ENCODE assay signal across 21 cellular contexts in genomic region chr2:173684896-173685485, GRCh38.
A peak's percentile ranks its signal among the peaks of the same experiment; 100 is the strongest.
DNase-seq lines count a peak whose midpoint lies in the region; ATAC-seq and TF ChIP-seq lines count a peak whose summit lies in the region.
"Had no signal": no experiment of that assay in that cellular context is flagged by ENCODE, and none has a peak within 500 bp of the region (broad histone marks: within the 10 kb centered on the region; RNA-seq: fewer than 3 reads in every experiment).

No MANE protein-coding gene starts in this region.

- peaks cover 2% of the 10 kb centered on the region for H3K9me3 Mint-ChIP-seq in neural progenitor cell
- peaks cover 12% of the 10 kb centered on the region for H3K9me3 Mint-ChIP-seq in activated naive CD8-positive, alpha-beta T cell treated with anti-CD3 and anti-CD28 coated beads, Interleukin-2, amount 50 U/mL, for 24 hours

- in situ Hi-C loops in gastrocnemius medialis (cut with MboI; ENCODE audit: low sequenced_read_pairs in 4 of 4): no loop called here

- H3F3A ChIP-seq in neural progenitor cell (ENCODE audit: low read depth): no peaks in the 10 kb centered on the region

- H3K36me3 ChIP-seq in cardiac muscle cell (no peaks in the 10 kb centered on the region), neural progenitor cell (no peaks in the 10 kb centered on the region), gastrocnemius medialis (no peaks in the 10 kb centered on the region)
- H3K36me3 ChIP-seq: SJCRH30 had no signal

- intact Hi-C loops in right cardiac atrium (cut with DNase I) (no loop called here), gastrocnemius medialis (cut with DNase I; ENCODE audit: low total_unique reads) (no loop called here)

- TF ChIP-seq POLR2A in gastrocnemius medialis (IDR thresholded peaks at IDR 0.05): no peak

- ATAC-seq in right cardiac atrium (no peak), gastrocnemius medialis (no peak), GM19455 (IDR thresholded peaks at IDR 0.05; ENCODE audit: unreplicated experiment) (no peak)
- no peak for ATAC-seq in activated naive CD8-positive, alpha-beta T cell treated with anti-CD3 and anti-CD28 coated beads, Interleukin-2, amount 50 U/mL, for 24 hours
- ATAC-seq: HCT116, Right ventricle myocardium inferior, SK-N-SH treated with all-trans-retinoic acid at 6 μM for 48 hours had no signal

- no peak overlapping the region for H3K4me2 ChIP-seq in neural progenitor cell
- H3K4me2 ChIP-seq: PC-9 had no signal

- no peaks in the 10 kb centered on the region for H4K20me1 ChIP-seq in neural progenitor cell (ENCODE audit: low read depth)

- H3K9me3 ChIP-seq in cardiac muscle cell (ENCODE audit: low read depth) (no peaks in the 10 kb centered on the region), right cardiac atrium (ENCODE audit: control insufficient read depth, low read length) (peaks cover 2% of the 10 kb centered on the region), neural progenitor cell (ENCODE audit: low read depth) (no peaks in the 10 kb centered on the region), gastrocnemius medialis (no peaks in the 10 kb centered on the region)

- DNase-seq in cardiac muscle cell (ENCODE audit: low read depth in 1 of 2, low spot score in 1 of 2) (no peak), right cardiac atrium (no peak), NCI-H82 treated with DMSO at 0.1 percent for 48 hours (lab: John Stamatoyannopoulos, UW; ENCODE audit: unreplicated experiment) (peak; percentile 99), neural progenitor cell (ENCODE audit: low spot score) (peak; percentile 11), gastrocnemius medialis (no peak), SKM-1 (lab: John Stamatoyannopoulos, UW; ENCODE audit: unreplicated experiment) (no peak)
- DNase-seq in activated naive CD8-positive, alpha-beta T cell treated with anti-CD3 and anti-CD28 coated beads, Interleukin-2, amount 50 U/mL, for 24 hours: no peak
- DNase-seq: Calu3, Karpas-422, NCI-H1092 treated with DMSO at 0.1 percent for 48 hours, NCI-H1436, NCI-H1930, NCI-H2107, NCI-H2227 treated with DMSO at 0.1 percent for 48 hours, NCI-H748 treated with DMSO at 0.1 percent for 48 hours, PC-9, SJCRH30 had no signal

- H2AFZ ChIP-seq in neural progenitor cell (replicated peaks): no peak overlapping the region
- H2AFZ ChIP-seq: PC-9 had no signal

- H3K27ac ChIP-seq in cardiac muscle cell: peak overlapping the region; percentile 25
- no peak overlapping the region for H3K27ac ChIP-seq in right cardiac atrium (ENCODE audit: low read length)
- H3K27ac ChIP-seq in neural progenitor cell: no peak overlapping the region
- no peak overlapping the region for H3K27ac ChIP-seq in gastrocnemius medialis
- H3K27ac ChIP-seq: PC-9, SJCRH30 had no signal

- H3K4me1 Mint-ChIP-seq in neural progenitor cell: peaks cover 24% of the 10 kb centered on the region
- H3K4me1 Mint-ChIP-seq in activated naive CD8-positive, alpha-beta T cell treated with anti-CD3 and anti-CD28 coated beads, Interleukin-2, amount 50 U/mL, for 24 hours: no peaks in the 10 kb centered on the region

- no peaks in the 10 kb centered on the region for H3K27me3 Mint-ChIP-seq in neural progenitor cell (ENCODE audit: insufficient read depth, low read depth)
- H3K27me3 Mint-ChIP-seq in activated naive CD8-positive, alpha-beta T cell treated with anti-CD3 and anti-CD28 coated beads, Interleukin-2, amount 50 U/mL, for 24 hours: peaks cover 2% of the 10 kb centered on the region

- H3K4me1 ChIP-seq in cardiac muscle cell (ENCODE audit: low read depth) (peaks cover 5% of the 10 kb centered on the region), right cardiac atrium (ENCODE audit: control insufficient read depth, insufficient read depth, low read length) (no peaks in the 10 kb centered on the region), neural progenitor cell (peaks cover 13% of the 10 kb centered on the region), gastrocnemius medialis (no peaks in the 10 kb centered on the region)

- no peak overlapping the region for H3K4me3 ChIP-seq in cardiac muscle cell
- no peak overlapping the region for H3K4me3 ChIP-seq in right cardiac atrium (ENCODE audit: low read length)
- H3K4me3 ChIP-seq in neural progenitor cell: no peak overlapping the region
- H3K4me3 ChIP-seq in gastrocnemius medialis: no peak overlapping the region
- H3K4me3 ChIP-seq: PC-9, SJCRH30 had no signal

- H3K27ac Mint-ChIP-seq in neural progenitor cell: no peak overlapping the region
- no peak overlapping the region for H3K27ac Mint-ChIP-seq in activated naive CD8-positive, alpha-beta T cell treated with anti-CD3 and anti-CD28 coated beads, Interleukin-2, amount 50 U/mL, for 24 hours

- no peaks in the 10 kb centered on the region for H3K36me3 Mint-ChIP-seq in neural progenitor cell
- no peaks in the 10 kb centered on the region for H3K36me3 Mint-ChIP-seq in activated naive CD8-positive, alpha-beta T cell treated with anti-CD3 and anti-CD28 coated beads, Interleukin-2, amount 50 U/mL, for 24 hours (ENCODE audit: low read depth)

- TF ChIP-seq CTCF in cardiac muscle cell (IDR thresholded peaks at IDR 0.05; ENCODE audit: low read depth, low read length) (no peak), neural progenitor cell (IDR thresholded peaks at IDR 0.05) (no peak), gastrocnemius medialis (IDR thresholded peaks at IDR 0.05 in 4 of 5, conservative IDR thresholded peaks at IDR 0.05 in 1 of 5) (no peak)

- H3K27me3 ChIP-seq in cardiac muscle cell (no peaks in the 10 kb centered on the region), right cardiac atrium (ENCODE audit: control insufficient read depth, insufficient read depth) (no peaks in the 10 kb centered on the region), neural progenitor cell (no peaks in the 10 kb centered on the region), gastrocnemius medialis (peaks cover 0 to 2% (median 0%) of the 10 kb centered on the region in 3 donors)
- H3K27me3 ChIP-seq: SJCRH30 had no signal

- WGBS in right cardiac atrium: 88% methylated on average over 6 of the region's 6 CpGs

- H3K79me2 ChIP-seq in neural progenitor cell (ENCODE audit: low read depth): no peaks in the 10 kb centered on the region

- H3K9ac ChIP-seq in neural progenitor cell: no peak overlapping the region

- H3K4me3 Mint-ChIP-seq in neural progenitor cell: no peak overlapping the region
- no peak overlapping the region for H3K4me3 Mint-ChIP-seq in activated naive CD8-positive, alpha-beta T cell treated with anti-CD3 and anti-CD28 coated beads, Interleukin-2, amount 50 U/mL, for 24 hours

Comparison
In these comparisons a context has a peak if more than half of its experiments do, and no peak if none do; other contexts are left out.
1. DNase-seq: peak in NCI-H82 treated with DMSO at 0.1 percent for 48 hours (single experiment) and neural progenitor cell (single experiment); none in cardiac muscle cell (0 of 2), right cardiac atrium (0 of 3), gastrocnemius medialis (0 of 2), SKM-1 (single experiment) and activated naive CD8-positive, alpha-beta T cell treated with anti-CD3 and anti-CD28 coated beads, Interleukin-2, amount 50 U/mL, for 24 hours (single experiment).